ENCODE assay signal across 1 cellular context in the genomic region with DNA sequence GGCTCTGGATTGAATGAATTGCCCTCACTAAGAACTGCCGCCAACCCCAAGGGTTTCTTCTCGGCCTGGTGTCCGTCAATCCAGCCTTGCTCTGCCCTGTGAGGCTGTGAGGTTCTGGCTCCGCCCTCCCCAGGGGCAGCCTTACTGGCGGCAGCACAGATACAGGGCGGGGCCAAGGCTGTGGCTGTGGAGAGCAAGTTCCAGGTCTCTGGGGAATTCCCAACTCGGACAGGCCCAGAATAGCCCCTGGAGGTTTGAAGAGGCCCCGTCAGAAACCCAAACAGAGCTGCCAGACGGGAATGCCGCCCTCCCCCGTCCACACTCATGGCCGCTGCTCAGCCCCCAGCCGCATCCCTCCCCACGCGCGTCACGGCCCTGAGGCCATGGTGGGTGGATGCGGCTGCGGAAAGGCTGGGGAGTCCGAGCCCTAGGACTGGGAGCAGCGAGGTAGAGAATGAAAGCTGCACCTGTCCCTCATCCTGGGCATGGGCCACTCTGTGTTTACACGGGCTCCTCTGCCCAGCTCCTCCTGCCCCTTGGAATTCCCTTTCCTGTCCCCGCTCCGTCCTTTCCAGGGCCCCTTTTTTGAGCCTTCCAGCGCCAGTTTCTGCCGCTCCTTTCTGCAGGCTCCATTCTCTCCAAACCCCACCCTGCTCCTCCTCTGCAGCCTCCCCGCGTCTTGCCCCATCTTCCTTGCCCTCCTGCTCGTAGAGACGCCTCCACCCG.
TF ChIP-seq lines count a peak whose summit lies in the region.

No MANE protein-coding gene starts in this region.

TF ChIP-seq in neural cell, 6 proteins besides CTCF, POLR2A, EP300 and RAD21 (continued from another document):
- no peak for TF ChIP-seq EZH2 (IDR thresholded peaks at IDR 0.05; ENCODE audit: borderline replicate concordance, insufficient read depth, low read length, poor library complexity, severe bottlenecking)
- TF ChIP-seq POLR2AphosphoS5 (IDR thresholded peaks at IDR 0.05) = peak; percentile 50
